Comparison of ENCODE assay signal across 8 cellular contexts in genomic region chr14:102138935-102139247, GRCh38. TPM values are rescaled to one million over a fixed set of nuclear protein-coding genes. Genes with fewer than 3 reads are reported as not detected.
DNase-seq lines count a peak whose midpoint lies in the region; ATAC-seq and TF ChIP-seq lines count a peak whose summit lies in the region.

No MANE protein-coding gene starts in this region.

- 6% methylated on average over 10 to 11 of the region's 11 CpGs for WGBS in thyroid gland, 2 donors

- DNase-seq in CD14-positive monocyte (ENCODE audit: low spot score) (no peak), astrocyte of the spinal cord (ENCODE audit: low read depth, low spot score) (no peak), left lobe of liver (ENCODE audit: low spot score) (no peak), thyroid gland (peak in 1 of 2 donors; percentile 19)
- DNase-seq in stimulated activated CD4-positive, alpha-beta T cell treated with anti-CD3 and anti-CD28 coated beads, Interleukin-4, amount 100 ng/mL, for 4 hours, result no peak

- no peak for TF ChIP-seq CTCF in CD14-positive monocyte (IDR thresholded peaks at IDR 0.05)
- no peak for TF ChIP-seq CTCF in astrocyte of the spinal cord (IDR thresholded peaks at IDR 0.05; ENCODE audit: low read depth, low read length)
- TF ChIP-seq CTCF in thyroid gland (IDR thresholded peaks at IDR 0.05), result no peak

- H3K27ac Mint-ChIP-seq in CD14-positive monocyte, result peak overlapping the region in 1 of 7 donors; percentile 57

- peaks cover 6 to 7% of the 10 kb centered on the region in 2 donors for H3K36me3 Mint-ChIP-seq in CD14-positive monocyte

- H3K4me1 Mint-ChIP-seq in CD14-positive monocyte, result peaks cover 19% of the 10 kb centered on the region

- H3K9me3 Mint-ChIP-seq in CD14-positive monocyte, result no peaks in the 10 kb centered on the region

- no peaks in the 10 kb centered on the region for H3K27me3 ChIP-seq in thyroid gland

- H3K4me3 Mint-ChIP-seq in CD14-positive monocyte, result peak overlapping the region; percentile 96 to 99

- H3K4me1 ChIP-seq in thyroid gland, result peaks cover 6 to 16% of the 10 kb centered on the region in 2 donors

- in situ Hi-C loops in astrocyte of the spinal cord (cut with HindIII; ENCODE audit: low sequenced_read_pairs), result no loop called here

- peak overlapping the region in 2 of 3 donors; percentile 74 to 81 for H3K27ac ChIP-seq in thyroid gland

- H3K9me3 ChIP-seq in thyroid gland, result no peaks in the 10 kb centered on the region

- no peak for TF ChIP-seq POLR2A in thyroid gland (IDR thresholded peaks at IDR 0.05)

- H3K36me3 ChIP-seq in thyroid gland, result no peaks in the 10 kb centered on the region

- ATAC-seq in HG03103 (IDR thresholded peaks at IDR 0.05; ENCODE audit: low read depth, unreplicated experiment) (peak; percentile 2), left lobe of liver (peak; percentile 23), GM19328 (IDR thresholded peaks at IDR 0.05; ENCODE audit: unreplicated experiment) (no peak), GM18502 (IDR thresholded peaks at IDR 0.05; ENCODE audit: poor library complexity, unreplicated experiment) (no peak)

- H3K27me3 Mint-ChIP-seq in CD14-positive monocyte (ENCODE audit: low read depth in 3 of 3), result peaks cover 4 to 17% (median 11%) of the 10 kb centered on the region in 3 donors

- H3K4me3 ChIP-seq in astrocyte of the spinal cord (ENCODE audit: low read depth, low read length), result peak overlapping the region; percentile 99
- H3K4me3 ChIP-seq in thyroid gland (replicated peaks in 1 of 3), result peak overlapping the region; percentile 67 to 96 (median 83)

- intact Hi-C loops in CD14-positive monocyte (cut with micrococcal nuclease), result loop anchor here (5.0 to 10.0 kb wide), 3 partner anchors 52 to 186 kb away; partner anchors contain the start of genes HSP90AA1 (in 1 of the 2) and ZNF839 (in 1 of the 2)
- intact Hi-C loops in thyroid gland (cut with DNase I), result no loop called here

RNA-seq across cellular contexts. Expression of gene WDR20, which starts 0.8 kb away (rescaled TPM):
- polyA plus RNA-seq in CD14-positive monocyte, result 1 to 10 TPM; 7.4 to 9.0 TPM
- total RNA-seq in left lobe of liver (14.0 TPM), thyroid gland (10 to 100 TPM; 27.1 to 48.8 (median 37.6) TPM)

RNA-seq across cellular contexts. Expression of gene HSP90AA1, which starts 52.0 kb away (rescaled TPM):
- polyA plus RNA-seq in CD14-positive monocyte, result 100 to 1,000 TPM; 149 to 211 TPM
- 113 TPM for total RNA-seq in left lobe of liver
- 100 to 1,000 TPM; 217 to 405 (median 278) TPM for total RNA-seq in thyroid gland

Comparison
In these comparisons a context has a peak if more than half of its experiments do, and no peak if none do; other contexts are left out.
1. ATAC-seq: peak in HG03103 (single experiment) and left lobe of liver (single experiment); none in GM19328 (single experiment) and GM18502 (single experiment).